8 cellular contexts compared by ENCODE assay signal in the genomic region with DNA sequence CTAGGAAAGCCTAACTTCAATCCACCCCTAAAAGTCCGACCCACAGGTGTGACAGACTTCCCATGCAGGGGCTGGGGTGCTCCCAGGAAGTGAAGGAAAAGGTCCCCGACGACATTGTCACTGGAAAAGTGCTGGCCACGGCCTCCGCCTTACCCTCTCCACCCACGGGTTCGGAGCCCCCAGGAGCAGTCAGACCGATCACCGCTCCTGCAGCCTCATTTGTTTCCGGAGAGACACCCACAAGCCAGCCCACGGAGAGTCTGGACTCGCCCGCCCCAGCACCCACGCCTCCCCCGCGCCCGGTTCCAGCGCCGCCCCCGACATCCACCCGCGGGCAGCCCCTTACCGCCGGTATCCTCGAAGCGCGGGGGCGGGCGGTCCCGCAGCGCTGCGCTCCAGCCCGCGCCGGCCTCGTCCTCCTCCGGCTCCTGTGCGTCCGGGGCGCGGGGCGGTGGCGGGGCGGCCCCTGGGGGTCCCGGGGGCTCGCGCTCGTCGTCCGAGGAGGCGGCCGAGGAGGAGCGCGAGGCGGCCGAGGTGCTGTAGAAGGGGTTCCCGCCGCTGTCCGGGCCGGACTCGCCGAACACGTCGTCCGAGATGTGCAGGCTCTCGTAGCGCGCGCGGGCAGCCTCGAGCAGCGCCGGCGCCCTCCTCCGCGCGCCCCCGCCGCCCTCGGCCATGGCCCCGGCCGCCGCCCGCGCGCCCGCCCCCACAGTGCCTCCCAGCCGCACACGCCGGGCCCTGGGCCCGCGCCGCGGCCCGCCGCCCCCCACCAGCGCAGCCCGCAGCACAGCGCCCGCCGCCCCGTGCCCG. TPM values are rescaled to one million over a fixed set of nuclear protein-coding genes. Genes with fewer than 3 reads are reported as not detected.
DNase-seq lines count a peak whose midpoint lies in the region; ATAC-seq, FAIRE-seq and TF ChIP-seq lines count a peak whose summit lies in the region.

No MANE protein-coding gene starts in this region.

- TF ChIP-seq CTCF in thyroid gland (IDR thresholded peaks at IDR 0.05): no peak

- H3K4me3 ChIP-seq in thyroid gland (replicated peaks in 1 of 3): peak overlapping the region in 2 of 3 donors; percentile 38 to 40

- intact Hi-C loops in thyroid gland (cut with DNase I): no loop called here

- no peaks in the 10 kb centered on the region for H3K9me3 ChIP-seq in thyroid gland

- peak overlapping the region; percentile 51 to 71 for H3K4me3 Mint-ChIP-seq in activated T-cell treated with anti-CD3 and anti-CD28 coated beads, Interleukin-2, amount 50 U/mL, for 72 hours

- TF ChIP-seq POLR2A in thyroid gland (IDR thresholded peaks at IDR 0.05): no peak

- peaks cover 4% of the 10 kb centered on the region in 2 donors for H3K36me3 Mint-ChIP-seq in activated T-cell treated with anti-CD3 and anti-CD28 coated beads, Interleukin-2, amount 50 U/mL, for 72 hours (ENCODE audit: insufficient read depth in 2 of 2)

- H3K9me3 Mint-ChIP-seq in activated T-cell treated with anti-CD3 and anti-CD28 coated beads, Interleukin-2, amount 50 U/mL, for 72 hours: no peaks in the 10 kb centered on the region

- H3K36me3 ChIP-seq in thyroid gland: no peaks in the 10 kb centered on the region

- peaks cover 17% of the 10 kb centered on the region for H3K4me1 Mint-ChIP-seq in activated T-cell treated with anti-CD3 and anti-CD28 coated beads, Interleukin-2, amount 50 U/mL, for 72 hours (ENCODE audit: low read depth)

- H3K27ac Mint-ChIP-seq in activated T-cell treated with anti-CD3 and anti-CD28 coated beads, Interleukin-2, amount 50 U/mL, for 72 hours: no peak overlapping the region

- WGBS in thyroid gland, 2 donors: 0 to 7% methylated on average over 5 to 7 of the region's 103 CpGs

- H3K27ac ChIP-seq in thyroid gland: no peak overlapping the region

- H3K4me1 ChIP-seq in thyroid gland: peaks cover 18 to 39% of the 10 kb centered on the region in 2 donors

- peak; percentile 1 for DNase-seq in stimulated activated CD4-positive, alpha-beta T cell treated with anti-CD3 and anti-CD28 coated beads, Interleukin-4, amount 100 ng/mL, for 1 hour
- DNase-seq in stimulated activated CD4-positive, alpha-beta T cell treated with anti-CD3 and anti-CD28 coated beads, Interleukin-1b, Interleukin-23, amount 100 ng/mL, for 48 hours: no peak
- DNase-seq in activated T-cell treated with anti-CD3 and anti-CD28 coated beads, Interleukin-2, amount 50 U/mL, for 72 hours: no peak
- DNase-seq in islet precursor cell: peak; percentile 53
- DNase-seq in thyroid gland: peak; percentile 18 to 28
- DNase-seq in GM19239 (ENCODE audit: insufficient read length, low spot score): no peak

- H3K27me3 Mint-ChIP-seq in activated T-cell treated with anti-CD3 and anti-CD28 coated beads, Interleukin-2, amount 50 U/mL, for 72 hours (ENCODE audit: low read depth): peaks cover 58% of the 10 kb centered on the region

- H3K27me3 ChIP-seq in thyroid gland: no peaks in the 10 kb centered on the region

- FAIRE-seq in GM19239 (lab: Jason Lieb, UNC): no peak

- ATAC-seq in activated T-cell treated with anti-CD3 and anti-CD28 coated beads, Interleukin-2, amount 50 U/mL, for 72 hours (replicated peaks in 1 of 2): no peak
- no peak for ATAC-seq in GM21447 (IDR thresholded peaks at IDR 0.05; ENCODE audit: unreplicated experiment)
- ATAC-seq in GM18870 (IDR thresholded peaks at IDR 0.05; ENCODE audit: unreplicated experiment): no peak

RNA-seq across cellular contexts. Expression of a gene that starts 0.7 kb away (rescaled TPM):
- under 1 TPM in 1 of 2 donors, not detected in 1; 0.12 TPM for total RNA-seq in activated T-cell treated with anti-CD3 and anti-CD28 coated beads, Interleukin-2, amount 50 U/mL, for 72 hours
- total RNA-seq in thyroid gland: 10 to 100 TPM in 1 of 4 donors, 1 to 10 TPM in 3; 2.7 to 14.9 (median 6.4) TPM

Comparison
In these comparisons a context has a peak if more than half of its experiments do, and no peak if none do; other contexts are left out.
1. DNase-seq: peak in stimulated activated CD4-positive, alpha-beta T cell treated with anti-CD3 and anti-CD28 coated beads, Interleukin-4, amount 100 ng/mL, for 1 hour (single experiment), islet precursor cell (single experiment) and thyroid gland (2 of 2); none in stimulated activated CD4-positive, alpha-beta T cell treated with anti-CD3 and anti-CD28 coated beads, Interleukin-1b, Interleukin-23, amount 100 ng/mL, for 48 hours (single experiment), activated T-cell treated with anti-CD3 and anti-CD28 coated beads, Interleukin-2, amount 50 U/mL, for 72 hours (0 of 2) and GM19239 (single experiment).